9 cellular contexts compared by ENCODE assay signal in genomic region chr3:175149675-175150074, GRCh38.
DNase-seq lines count a peak whose midpoint lies in the region; ATAC-seq, FAIRE-seq and TF ChIP-seq lines count a peak whose summit lies in the region.
"Had no signal": no experiment of that assay in that cellular context is flagged by ENCODE, and none has a peak within 500 bp of the region (broad histone marks: within the 10 kb centered on the region; RNA-seq: fewer than 3 reads in every experiment).

No MANE protein-coding gene starts in this region.

- no peak overlapping the region for H3K27ac ChIP-seq in small intestine (ENCODE audit: low read depth in 1 of 2, low read length in 1 of 2)
- no peak overlapping the region for H3K27ac ChIP-seq in vagina

- no peaks in the 10 kb centered on the region for H3K9me3 ChIP-seq in small intestine (ENCODE audit: control insufficient read depth, low read depth)
- H3K9me3 ChIP-seq in vagina: no peaks in the 10 kb centered on the region
- H3K9me3 ChIP-seq: HAP-1 had no signal

- FAIRE-seq in small intestine (lab: Jason Lieb, UNC): no peak

- no peak for TF ChIP-seq POLR2A in vagina (IDR thresholded peaks at IDR 0.05)

- intact Hi-C loops in vagina (cut with DNase I): no loop called here

- H3K4me3 ChIP-seq in LNCaP clone FGC (ENCODE audit: low read depth, low read length) (no peak overlapping the region), small intestine (ENCODE audit: low read depth in 1 of 2, low read length in 2 of 2) (no peak overlapping the region), vagina (no peak overlapping the region)
- H3K4me3 ChIP-seq: HAP-1 had no signal

- ATAC-seq in GM21390 (IDR thresholded peaks at IDR 0.05; ENCODE audit: unreplicated experiment): peak; percentile 88
- no peak for ATAC-seq in HG03469 (IDR thresholded peaks at IDR 0.05; ENCODE audit: unreplicated experiment)

- 9 to 36% (median 23%) methylated on average over 4 of the region's 4 CpGs for WGBS in small intestine, 3 donors

- TF ChIP-seq CTCF in LNCaP clone FGC (IDR thresholded peaks at IDR 0.05; ENCODE audit: control insufficient read depth, extremely low read depth, insufficient read depth): no peak
- TF ChIP-seq CTCF in vagina (IDR thresholded peaks at IDR 0.05): no peak

- no peaks in the 10 kb centered on the region for H3K27me3 ChIP-seq in small intestine (ENCODE audit: control insufficient read depth in 2 of 2, insufficient read depth in 2 of 2, low read length in 2 of 2)
- no peaks in the 10 kb centered on the region for H3K27me3 ChIP-seq in vagina

- H3K36me3 ChIP-seq in small intestine (ENCODE audit: control insufficient read depth in 2 of 2, insufficient read depth in 2 of 2, low read length in 2 of 2): no peaks in the 10 kb centered on the region
- H3K36me3 ChIP-seq in vagina: no peaks in the 10 kb centered on the region
- H3K36me3 ChIP-seq: HAP-1 had no signal

- DNase-seq in LNCaP clone FGC (ENCODE audit: low read depth) (peak; percentile 57), RPMI8226 (peak; percentile 100), small intestine (peak; percentile 68), vagina (ENCODE audit: extremely low spot score in 2 of 2) (no peak), NOMO-1 treated with DMSO at 0.1 percent for 48 hours (lab: John Stamatoyannopoulos, UW; ENCODE audit: unreplicated experiment) (no peak)
- no peak for DNase-seq in stimulated activated naive CD4-positive, alpha-beta T cell (lab: John Stamatoyannopoulos, UW)

- no peaks in the 10 kb centered on the region for H3K4me1 ChIP-seq in small intestine (ENCODE audit: control insufficient read depth in 2 of 2, insufficient read depth in 1 of 2, low read depth in 1 of 2, low read length in 1 of 2)
- no peaks in the 10 kb centered on the region for H3K4me1 ChIP-seq in vagina

Comparison
In these comparisons a context has a peak if more than half of its experiments do, and no peak if none do; other contexts are left out.
1. DNase-seq: peak in LNCaP clone FGC (single experiment), RPMI8226 (single experiment) and small intestine (single experiment); none in vagina (0 of 2), NOMO-1 treated with DMSO at 0.1 percent for 48 hours (single experiment) and stimulated activated naive CD4-positive, alpha-beta T cell (0 of 6).